Comparison of ENCODE assay signal across 1 cellular context in the genomic region with DNA sequence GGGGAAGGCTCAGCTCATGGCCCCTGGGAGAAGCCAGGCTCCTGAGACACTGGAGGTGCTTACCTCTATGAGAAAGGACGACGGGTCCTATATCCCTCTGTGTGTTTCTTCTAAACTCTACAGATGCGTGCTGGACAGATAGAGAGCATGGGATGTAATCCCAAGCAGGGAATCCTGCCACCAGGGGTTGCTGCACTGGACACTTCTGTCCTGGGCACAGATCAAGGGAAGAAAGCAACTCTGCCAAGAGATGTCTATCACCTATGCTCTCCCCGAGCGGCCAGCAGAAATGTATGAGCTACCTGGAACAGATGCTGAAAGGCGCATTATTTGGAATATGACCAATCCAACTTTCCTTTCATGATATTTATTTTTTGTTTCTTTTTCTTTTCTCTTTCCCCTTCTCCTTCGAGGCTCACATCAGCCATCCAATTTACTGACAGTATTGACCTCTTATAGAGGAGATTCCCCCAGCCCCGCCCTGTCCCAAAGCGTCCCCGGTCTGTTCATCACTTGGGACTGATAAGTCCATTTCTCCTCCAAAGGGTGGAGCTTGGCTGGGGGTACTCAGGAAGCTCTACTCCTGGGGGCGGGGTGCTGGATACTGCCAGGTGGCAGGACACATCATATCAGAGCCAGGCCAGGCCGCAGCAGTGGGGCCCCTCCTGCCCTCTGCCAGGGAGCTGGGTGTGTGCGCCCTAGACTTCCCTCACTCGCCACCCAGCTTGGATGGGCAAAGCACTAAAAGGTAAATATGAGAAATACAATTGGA.
TF ChIP-seq lines count a peak whose summit lies in the region.

No MANE protein-coding gene starts in this region.

TF ChIP-seq in WTC11, 78 proteins besides CTCF, POLR2A, EP300 and RAD21 (continued from another document):
- TF ChIP-seq, protein P1, sequence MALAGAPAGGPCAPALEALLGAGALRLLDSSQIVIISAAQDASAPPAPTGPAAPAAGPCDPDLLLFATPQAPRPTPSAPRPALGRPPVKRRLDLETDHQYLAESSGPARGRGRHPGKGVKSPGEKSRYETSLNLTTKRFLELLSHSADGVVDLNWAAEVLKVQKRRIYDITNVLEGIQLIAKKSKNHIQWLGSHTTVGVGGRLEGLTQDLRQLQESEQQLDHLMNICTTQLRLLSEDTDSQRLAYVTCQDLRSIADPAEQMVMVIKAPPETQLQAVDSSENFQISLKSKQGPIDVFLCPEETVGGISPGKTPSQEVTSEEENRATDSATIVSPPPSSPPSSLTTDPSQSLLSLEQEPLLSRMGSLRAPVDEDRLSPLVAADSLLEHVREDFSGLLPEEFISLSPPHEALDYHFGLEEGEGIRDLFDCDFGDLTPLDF (CRISPR knock-in tag; IDR thresholded peaks at IDR 0.05) = no peak
- TF ChIP-seq TCF7 (CRISPR knock-in tag; IDR thresholded peaks at IDR 0.05; ENCODE audit: low read depth) = no peak
- TF ChIP-seq, protein P2, sequence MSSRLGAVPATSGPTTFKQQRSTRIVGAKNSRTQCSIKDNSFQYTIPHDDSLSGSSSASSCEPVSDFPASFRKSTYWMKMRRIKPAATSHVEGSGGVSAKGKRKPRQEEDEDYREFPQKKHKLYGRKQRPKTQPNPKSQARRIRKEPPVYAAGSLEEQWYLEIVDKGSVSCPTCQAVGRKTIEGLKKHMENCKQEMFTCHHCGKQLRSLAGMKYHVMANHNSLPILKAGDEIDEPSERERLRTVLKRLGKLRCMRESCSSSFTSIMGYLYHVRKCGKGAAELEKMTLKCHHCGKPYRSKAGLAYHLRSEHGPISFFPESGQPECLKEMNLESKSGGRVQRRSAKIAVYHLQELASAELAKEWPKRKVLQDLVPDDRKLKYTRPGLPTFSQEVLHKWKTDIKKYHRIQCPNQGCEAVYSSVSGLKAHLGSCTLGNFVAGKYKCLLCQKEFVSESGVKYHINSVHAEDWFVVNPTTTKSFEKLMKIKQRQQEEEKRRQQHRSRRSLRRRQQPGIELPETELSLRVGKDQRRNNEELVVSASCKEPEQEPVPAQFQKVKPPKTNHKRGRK (CRISPR knock-in tag; IDR thresholded peaks at IDR 0.05; ENCODE audit: borderline replicate concordance) = no peak
- TF ChIP-seq MXD4 (CRISPR knock-in tag; IDR thresholded peaks at IDR 0.05; ENCODE audit: borderline replicate concordance) = no peak
- TF ChIP-seq, protein P3, sequence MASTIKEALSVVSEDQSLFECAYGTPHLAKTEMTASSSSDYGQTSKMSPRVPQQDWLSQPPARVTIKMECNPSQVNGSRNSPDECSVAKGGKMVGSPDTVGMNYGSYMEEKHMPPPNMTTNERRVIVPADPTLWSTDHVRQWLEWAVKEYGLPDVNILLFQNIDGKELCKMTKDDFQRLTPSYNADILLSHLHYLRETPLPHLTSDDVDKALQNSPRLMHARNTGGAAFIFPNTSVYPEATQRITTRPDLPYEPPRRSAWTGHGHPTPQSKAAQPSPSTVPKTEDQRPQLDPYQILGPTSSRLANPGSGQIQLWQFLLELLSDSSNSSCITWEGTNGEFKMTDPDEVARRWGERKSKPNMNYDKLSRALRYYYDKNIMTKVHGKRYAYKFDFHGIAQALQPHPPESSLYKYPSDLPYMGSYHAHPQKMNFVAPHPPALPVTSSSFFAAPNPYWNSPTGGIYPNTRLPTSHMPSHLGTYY (CRISPR knock-in tag; IDR thresholded peaks at IDR 0.05) = no peak
- no peak for TF ChIP-seq FOXK1 (CRISPR knock-in tag; IDR thresholded peaks at IDR 0.05)
